Comparison of ENCODE assay signal across 1 cellular context in genomic region chr17:4220655-4221054, GRCh38.
TF ChIP-seq lines count a peak whose summit lies in the region.

No MANE protein-coding gene starts in this region.

TF ChIP-seq in SK-N-SH treated with all-trans-retinoic acid at 6 μM for 48 hours, 23 proteins besides CTCF, POLR2A, EP300 and RAD21 (continued from another document):
- no peak for TF ChIP-seq PPARA (CRISPR knock-in tag; IDR thresholded peaks at IDR 0.05; ENCODE audit: borderline replicate concordance)
- no peak for TF ChIP-seq POU6F1 (CRISPR knock-in tag; IDR thresholded peaks at IDR 0.05; ENCODE audit: borderline replicate concordance, low read depth)
- TF ChIP-seq ZFP30 (CRISPR knock-in tag; IDR thresholded peaks at IDR 0.05), result no peak
- no peak for TF ChIP-seq TCF4 (CRISPR knock-in tag; IDR thresholded peaks at IDR 0.05; ENCODE audit: borderline replicate concordance)
- TF ChIP-seq CREB5 (CRISPR knock-in tag; IDR thresholded peaks at IDR 0.05; ENCODE audit: low read depth), result no peak
